In genomic region chr11:76778874-76779273, GRCh38 we compare ENCODE assay signal across 20 cellular contexts. TPM values are rescaled to one million over a fixed set of nuclear protein-coding genes. Genes with fewer than 3 reads are reported as not detected.
DNase-seq lines count a peak whose midpoint lies in the region; ATAC-seq, FAIRE-seq and TF ChIP-seq lines count a peak whose summit lies in the region.
"Had no signal": no experiment of that assay in that cellular context is flagged by ENCODE, and none has a peak within 500 bp of the region (broad histone marks: within the 10 kb centered on the region; RNA-seq: fewer than 3 reads in every experiment).

No MANE protein-coding gene starts in this region.

- H3K4me3 ChIP-seq in AG10803 (ENCODE audit: low read length) (no peak overlapping the region), K562 (no peak overlapping the region), neural progenitor cell (no peak overlapping the region)
- H3K4me3 ChIP-seq: GM12878 had no signal

- no peaks in the 10 kb centered on the region for H4K20me1 ChIP-seq in K562 (replicated peaks; ENCODE audit: control insufficient read depth, insufficient read depth, low read length)
- no peaks in the 10 kb centered on the region for H4K20me1 ChIP-seq in neural progenitor cell (ENCODE audit: low read depth)

- TF ChIP-seq CTCF in AG10803 (conservative IDR thresholded peaks at IDR 0.05; ENCODE audit: low read length) (0 out of 2 replicates have a peak, but pooled peaks have one; percentile 5), K562 (IDR thresholded peaks at IDR 0.05 in 2 of 3, conservative IDR thresholded peaks at IDR 0.05 in 1 of 3; ENCODE audit: insufficient read depth in 2 of 3, low read depth in 1 of 3, low read length in 3 of 3) (no peak), glutamatergic neuron (IDR thresholded peaks at IDR 0.05; ENCODE audit: partially characterized antibody, unreplicated experiment) (no peak), neural progenitor cell (IDR thresholded peaks at IDR 0.05) (no peak)

- intact Hi-C loops in K562 (cut with micrococcal nuclease), result no loop called here

- H3K9me3 Mint-ChIP-seq in glutamatergic neuron (ENCODE audit: unreplicated experiment) (peaks cover 22% of the 10 kb centered on the region), neural progenitor cell (peaks cover 31% of the 10 kb centered on the region)

- TF ChIP-seq EP300 in K562 (IDR thresholded peaks at IDR 0.05; ENCODE audit: low read length), result no peak

- no peak for TF ChIP-seq RAD21 in K562 (CRISPR knock-in tag; conservative IDR thresholded peaks at IDR 0.05 in 1 of 2, IDR thresholded peaks at IDR 0.05 in 1 of 2)

- H3K27me3 ChIP-seq in K562 (ENCODE audit: control insufficient read depth in 2 of 2, insufficient read depth in 2 of 2, low read length in 2 of 2) (no peaks in the 10 kb centered on the region), neural progenitor cell (no peaks in the 10 kb centered on the region)
- H3K27me3 ChIP-seq: BE2C had no signal

- no peak for FAIRE-seq in K562 (lab: Jason Lieb, UNC)
- FAIRE-seq: GM12878, GM18507, H54, HTR-8/SVneo had no signal

- H3K27me3 Mint-ChIP-seq in glutamatergic neuron (ENCODE audit: unreplicated experiment) (peaks cover 4% of the 10 kb centered on the region), neural progenitor cell (ENCODE audit: insufficient read depth, low read depth) (peaks cover 12% of the 10 kb centered on the region)

- H3K36me3 Mint-ChIP-seq in glutamatergic neuron (ENCODE audit: unreplicated experiment) (peaks cover 26% of the 10 kb centered on the region), neural progenitor cell (peaks cover 24% of the 10 kb centered on the region)

- peak; percentile 46 for DNase-seq in AG10803 (ENCODE audit: low read depth)
- DNase-seq in K562 (ENCODE audit: extremely low read depth in 1 of 4, low spot score in 3 of 4), result no peak
- DNase-seq in glutamatergic neuron, result no peak
- DNase-seq in neural progenitor cell (ENCODE audit: low spot score), result no peak
- no peak for DNase-seq in NCI-H774 (lab: John Stamatoyannopoulos, UW)
- DNase-seq in inferior parietal cortex (ENCODE audit: extremely low spot score), result no peak
- no peak for DNase-seq in NCI-H2227 treated with DMSO at 0.1 percent for 48 hours (lab: John Stamatoyannopoulos, UW)
- DNase-seq: 8988T; BE2C; CD8-positive, alpha-beta T cell; COR-L47; DMS53; KBM-7 had no signal

- WGBS in K562 (ENCODE audit: insufficient coverage, low coverage, missing lambda C conversion rate), result 35% methylated on average over 3 of the region's 3 CpGs

- no peaks in the 10 kb centered on the region for H3K9me1 ChIP-seq in K562 (ENCODE audit: control insufficient read depth, insufficient read depth, low read length)

- H3K36me3 ChIP-seq in K562 (ENCODE audit: control insufficient read depth, insufficient read depth, low read length) (no peaks in the 10 kb centered on the region), neural progenitor cell (peaks cover 6% of the 10 kb centered on the region)

- peaks cover 11 to 14% of the 10 kb centered on the region in 2 experiments for H3K4me1 ChIP-seq in K562 (replicated peaks in 1 of 2; ENCODE audit: control insufficient read depth in 2 of 2, insufficient read depth in 2 of 2, low read length in 2 of 2)
- H3K4me1 ChIP-seq in neural progenitor cell, result peaks cover 17% of the 10 kb centered on the region
- H3K4me1 ChIP-seq: BE2C had no signal

- peak overlapping the region; percentile 25 for H3K4me3 Mint-ChIP-seq in glutamatergic neuron (ENCODE audit: unreplicated experiment)
- H3K4me3 Mint-ChIP-seq in neural progenitor cell, result peak overlapping the region; percentile 54
- H3K4me3 Mint-ChIP-seq: CD8-positive, alpha-beta T cell had no signal

- in situ Hi-C loops in K562 (cut with MboI), result no loop called here

- peaks cover 9% of the 10 kb centered on the region for H3K9me3 ChIP-seq in K562 (replicated peaks; ENCODE audit: control insufficient read depth, insufficient read depth, low read depth, low read length)
- peaks cover 26% of the 10 kb centered on the region for H3K9me3 ChIP-seq in neural progenitor cell (ENCODE audit: low read depth)

- H3K27ac ChIP-seq in K562 (ENCODE audit: extremely low read depth, low read depth, low read length) (no peak overlapping the region), neural progenitor cell (no peak overlapping the region)
- H3K27ac ChIP-seq: C4-2B had no signal

- H2AFZ ChIP-seq in K562 (ENCODE audit: low read depth, low read length) (no peak overlapping the region), neural progenitor cell (replicated peaks) (no peak overlapping the region)

- POLR2A ChIA-PET in K562 (lab: Yijun Ruan, JAX), result interaction anchor here (0.8 kb wide), 1 partner anchor 9 kb away, joined by 5 read pairs; no protein-coding TSS in a partner anchor

- H3K4me2 ChIP-seq in K562 (ENCODE audit: insufficient read depth, low read length) (no peak overlapping the region), neural progenitor cell (no peak overlapping the region)

- no peak overlapping the region for H3K27ac Mint-ChIP-seq in glutamatergic neuron (ENCODE audit: unreplicated experiment)
- no peak overlapping the region for H3K27ac Mint-ChIP-seq in neural progenitor cell
- H3K27ac Mint-ChIP-seq: CD8-positive, alpha-beta T cell had no signal

- peaks cover 6% of the 10 kb centered on the region for H3K79me2 ChIP-seq in K562 (ENCODE audit: control insufficient read depth, insufficient read depth, low read length)
- no peaks in the 10 kb centered on the region for H3K79me2 ChIP-seq in neural progenitor cell (ENCODE audit: low read depth)

- no TSS peak for BruUV-seq in K562 (replicated peaks; lab: Mats Ljungman, UMichigan)

- no peak for TF ChIP-seq POLR2A in K562 (conservative IDR thresholded peaks at IDR 0.05)

- H3K4me1 Mint-ChIP-seq in glutamatergic neuron (ENCODE audit: low read depth, unreplicated experiment) (peaks cover 20% of the 10 kb centered on the region), neural progenitor cell (peaks cover 27% of the 10 kb centered on the region)

- peaks cover 18% of the 10 kb centered on the region for H3F3A ChIP-seq in neural progenitor cell (ENCODE audit: low read depth)

- CTCF ChIA-PET in K562 (lab: Yijun Ruan, JAX; ENCODE audit: low intra/inter-chr PET ratio), result no interaction called here

- ATAC-seq in K562 (no peak), HG03097 (IDR thresholded peaks at IDR 0.05; ENCODE audit: low FRiP score, unreplicated experiment) (no peak)
- ATAC-seq: CD8-positive, alpha-beta T cell; GM12878; HCT116 had no signal

- H3K9ac ChIP-seq in K562 (ENCODE audit: insufficient read depth in 1 of 2, low read depth in 2 of 2, low read length in 2 of 2) (no peak overlapping the region), neural progenitor cell (no peak overlapping the region)

TF ChIP-seq in K562, 482 proteins besides CTCF, POLR2A, EP300 and RAD21 (continues in another document):
- TF ChIP-seq RBM25 (IDR thresholded peaks at IDR 0.05; ENCODE audit: low read depth, low read length, severe bottlenecking) (peak; percentile 70), ZNF609 (CRISPR knock-in tag; IDR thresholded peaks at IDR 0.05; ENCODE audit: borderline replicate concordance) (no peak)

RNA-seq across cellular contexts. Expression of gene TSKU, which starts 4.3 kb away (rescaled TPM):
- total RNA-seq in K562 (2011; cell fraction: chromatin; rRNA removed; ENCODE audit: low replicate concordance), result 11.1 and 28.4 TPM in 2 replicates
- 25.8 and 29.7 TPM in 2 replicates for total RNA-seq in K562 (2011; cell fraction: nucleolus; rRNA removed)
- 21.8 and 26.4 TPM in 2 replicates for total RNA-seq in K562 (2011; cell fraction: nucleoplasm; rRNA removed)
- 8.4 and 14.1 TPM in 2 replicates for total RNA-seq in K562 (2014; rRNA removed)
- total RNA-seq in K562 (2014; rRNA removed; fragmentation: Illumina TruSeq; extraction: Trizol), result 3.3 and 4.2 TPM in 2 replicates
- total RNA-seq in K562 (2015; rRNA removed; fragmentation: Illumina TruSeq; extraction: Trizol), result 6.6 and 6.8 TPM in 2 replicates
- total RNA-seq in K562 (2021), result 11.9 and 14.1 TPM in 2 replicates
- polyA plus RNA-seq in K562 (2011; rRNA removed), result 10.1 and 13.8 TPM in 2 replicates
- polyA plus RNA-seq in K562 (2011; cell fraction: cytosol; rRNA removed), result 13.9 and 37.3 TPM in 2 replicates
- polyA plus RNA-seq in K562 (2011; cell fraction: nucleus; rRNA removed), result 7.1 and 14.0 TPM in 2 replicates
- polyA plus RNA-seq in K562 (2012), result 11.1 and 12.1 TPM in 2 replicates
- 8.4 and 12.1 TPM in 2 replicates for polyA plus RNA-seq in K562 (2014; fragmentation: Illumina TruSeq; extraction: Trizol)
- polyA plus RNA-seq in K562 (2014; fragmentation: Nextera tagmentation; extraction: Ambion mirVana), result 1 to 10 TPM in 1 of 2 experiments, under 1 TPM in 1; 0.60 to 1.0 TPM
- 9.1 and 12.3 TPM in 2 replicates for polyA plus RNA-seq in K562 (2014; rRNA removed)
- 7.3 and 10.2 TPM in 2 replicates for polyA minus RNA-seq in K562 (2011; rRNA and poly(A)+ RNA removed)
- polyA minus RNA-seq in K562 (2011; cell fraction: cytosol; rRNA and poly(A)+ RNA removed), result 11.4 and 12.7 TPM in 2 replicates
- 12.3 and 13.4 TPM in 2 replicates for polyA minus RNA-seq in K562 (2011; cell fraction: nucleus; rRNA and poly(A)+ RNA removed)
- 29.2 TPM for total RNA-seq in glutamatergic neuron (ENCODE audit: unreplicated experiment)
- 7.1 and 22.8 TPM in 2 replicates for total RNA-seq in neural progenitor cell (ENCODE audit: low replicate concordance)
- total RNA-seq: CD8-positive, alpha-beta T cell had no signal
